ENCODE assay signal across 9 cellular contexts in genomic region chr1:11655263-11656079, GRCh38. TPM values are rescaled to one million over a fixed set of nuclear protein-coding genes. Genes with fewer than 3 reads are reported as not detected.
DNase-seq lines count a peak whose midpoint lies in the region; ATAC-seq, FAIRE-seq and TF ChIP-seq lines count a peak whose summit lies in the region.
"Had no signal": no experiment of that assay in that cellular context is flagged by ENCODE, and none has a peak within 500 bp of the region (broad histone marks: within the 10 kb centered on the region; RNA-seq: fewer than 3 reads in every experiment).

No MANE protein-coding gene starts in this region.

- H3K4me3 ChIP-seq in ACC112 (ENCODE audit: low read depth, low read length) (peak overlapping the region; percentile 81), HL-60 (replicated peaks; ENCODE audit: insufficient read depth, low read length) (peak overlapping the region; percentile 45), bronchial epithelial cell (ENCODE audit: low read depth, low read length) (peak overlapping the region; percentile 81), mucosa of stomach (ENCODE audit: low read length) (no peak overlapping the region)

- H3K79me2 ChIP-seq in ACC112 (ENCODE audit: control insufficient read depth, insufficient read depth, low read length, unreplicated experiment) = no peaks in the 10 kb centered on the region

- peak overlapping the region; percentile 53 for H3K9ac ChIP-seq in mucosa of stomach (ENCODE audit: low read length)

- H3K27ac ChIP-seq in ACC112 (ENCODE audit: low read depth, low read length) (no peak overlapping the region), HL-60 (replicated peaks) (no peak overlapping the region)

- in situ Hi-C loops in KBM-7 (cut with MboI; ENCODE audit: low pct_unique_long_range_greater_than_20kb, low sequenced_read_pairs) = no loop called here

- no peak for TF ChIP-seq CTCF in HL-60 (IDR thresholded peaks at IDR 0.05; ENCODE audit: insufficient read depth, low read length)
- TF ChIP-seq CTCF in bronchial epithelial cell (IDR thresholded peaks at IDR 0.05; ENCODE audit: insufficient read depth, low read length, severe bottlenecking) = no peak

- H3K4me1 ChIP-seq in ACC112 (ENCODE audit: control insufficient read depth, insufficient read depth, low read length, unreplicated experiment) (peaks cover 5% of the 10 kb centered on the region), mucosa of stomach (ENCODE audit: control insufficient read depth, insufficient read depth, low read length) (peaks cover 20% of the 10 kb centered on the region)

- FAIRE-seq in bronchial epithelial cell (lab: Jason Lieb, UNC) = no peak

- H3K36me3 ChIP-seq in ACC112 (ENCODE audit: insufficient read depth, low read length) = no peaks in the 10 kb centered on the region
- peaks cover 13% of the 10 kb centered on the region for H3K36me3 ChIP-seq in bronchial epithelial cell (ENCODE audit: control insufficient read depth, insufficient read depth, low read length)
- no peaks in the 10 kb centered on the region for H3K36me3 ChIP-seq in mucosa of stomach (ENCODE audit: control insufficient read depth, insufficient read depth, low read length)

- no peak for ATAC-seq in HG02678 (IDR thresholded peaks at IDR 0.05; ENCODE audit: unreplicated experiment)

- DNase-seq in HL-60 (ENCODE audit: low read depth in 1 of 2, low spot score in 1 of 2) (no peak), bronchial epithelial cell (ENCODE audit: low read depth) (no peak), KBM-7 (no peak), GOT3 (lab: John Stamatoyannopoulos, UW) (no peak)
- no peak for DNase-seq in stimulated activated CD4-positive, alpha-beta T cell treated with anti-CD3 and anti-CD28 coated beads, Interleukin-4, amount 100 ng/mL, for 1 hour

- H3K27me3 ChIP-seq in ACC112 (ENCODE audit: insufficient read depth, low read length) (no peaks in the 10 kb centered on the region), HL-60 (ENCODE audit: insufficient read depth, poor library complexity, severe bottlenecking) (no peaks in the 10 kb centered on the region), bronchial epithelial cell (ENCODE audit: control insufficient read depth, insufficient read depth, low read length) (no peaks in the 10 kb centered on the region), mucosa of stomach (ENCODE audit: control insufficient read depth, insufficient read depth, low read length) (peaks cover 14% of the 10 kb centered on the region)

- H2AFZ ChIP-seq in ACC112 (ENCODE audit: low read length, unreplicated experiment) = peak overlapping the region; percentile 36

- H3K9me3 ChIP-seq in mucosa of stomach (ENCODE audit: control insufficient read depth, low read length) = no peaks in the 10 kb centered on the region

RNA-seq across cellular contexts. Expression of gene FBXO44, which starts 0.8 kb away (rescaled TPM):
- 9.0 and 14.7 TPM in 2 replicates for total RNA-seq in bronchial epithelial cell

RNA-seq across cellular contexts. Expression of gene FBXO2, which starts 1.2 kb away (rescaled TPM):
- total RNA-seq in bronchial epithelial cell = 49.5 and 75.7 TPM in 2 replicates
- total RNA-seq: myocyte had no signal

RNA-seq across cellular contexts. Expression of gene FBXO6, which starts 8.5 kb away (rescaled TPM):
- total RNA-seq in bronchial epithelial cell = 13.2 and 14.2 TPM in 2 replicates

RNA-seq across cellular contexts. Expression of gene MAD2L2, which starts 25.5 kb away (rescaled TPM):
- total RNA-seq in bronchial epithelial cell = 41.6 and 44.5 TPM in 2 replicates

RNA-seq across cellular contexts. Expression of gene DRAXIN, which starts 36.0 kb away (rescaled TPM):
- not detected in 2 replicates for total RNA-seq in bronchial epithelial cell
